27 cellular contexts compared by ENCODE assay signal in the genomic region with DNA sequence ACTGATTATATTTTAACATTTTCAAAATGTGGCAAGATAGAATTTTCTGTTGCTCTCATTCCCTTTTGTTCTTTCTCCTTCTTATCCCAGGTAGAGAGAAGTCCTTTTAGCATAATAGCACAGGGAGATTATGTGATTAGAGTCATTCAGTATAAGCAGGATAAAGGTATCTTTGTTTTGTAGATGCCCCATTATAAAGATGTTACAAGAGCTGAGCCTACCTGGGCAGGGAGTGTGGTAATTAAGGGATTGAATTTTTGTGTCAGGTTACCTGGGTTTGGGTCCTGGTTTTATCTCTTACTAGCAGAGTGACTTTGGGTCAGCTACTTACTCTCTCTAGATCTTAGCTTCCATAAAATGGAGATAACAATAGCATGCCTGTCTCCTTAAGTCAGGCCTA.
"Had no signal": no experiment of that assay in that cellular context is flagged by ENCODE, and none has a peak within 500 bp of the region (broad histone marks: within the 10 kb centered on the region; RNA-seq: fewer than 3 reads in every experiment).

No MANE protein-coding gene starts in this region.

- DNase-seq: cortex of kidney; effector memory CD8-positive, alpha-beta T cell; erythroblast; esophagus squamous epithelium; glutamatergic neuron; heart right ventricle; hippocampal formation; left ventricle myocardium superior; lower lobe of right lung; mucosa of descending colon; naive B cell; stimulated activated CD4-positive, alpha-beta T cell treated with anti-CD3 and anti-CD28 coated beads, Interleukin-12 subunit alpha, Interleukin-12 subunit beta, amount 100 ng/mL, for 4 hours; stimulated activated CD4-positive, alpha-beta T cell treated with anti-CD3 and anti-CD28 coated beads, Interleukin-1b, Interleukin-23, amount 100 ng/mL, for 48 hours; stimulated activated CD4-positive, alpha-beta T cell treated with anti-CD3 and anti-CD28 coated beads, Interleukin-4, amount 100 ng/mL, for 1 hour; stimulated activated CD8-positive, alpha-beta memory T cell treated with anti-CD3 and anti-CD28 coated beads, Interleukin-4, amount 100 ng/mL, for 48 hours; stimulated activated naive CD4-positive, alpha-beta T cell; stimulated activated naive CD8-positive, alpha-beta T cell treated with anti-CD3 and anti-CD28 coated beads, Interleukin-15, amount 100 ng/mL, for 72 hours; transverse colon had no signal

- H3K36me3 Mint-ChIP-seq: naive B cell; natural killer cell treated with Interleukin-12 subunit alpha and Interleukin-12 subunit beta and Interleukin-15 and Interleukin-18, amount 100 ng/mL, for 72 hours had no signal

- H3K9me3 ChIP-seq: esophagus squamous epithelium, heart right ventricle, lower lobe of right lung, mucosa of descending colon, prostate gland, right atrium auricular region, suprapubic skin, transverse colon, vagina had no signal

- H3K4me3 Mint-ChIP-seq: effector memory CD8-positive, alpha-beta T cell; naive B cell; natural killer cell treated with Interleukin-12 subunit alpha and Interleukin-12 subunit beta and Interleukin-15 and Interleukin-18, amount 100 ng/mL, for 72 hours; neural crest cell; stimulated activated naive CD8-positive, alpha-beta T cell treated with anti-CD3 and anti-CD28 coated beads, Interleukin-15, amount 100 ng/mL, for 72 hours had no signal

- H3K9me3 Mint-ChIP-seq: neural crest cell had no signal

- H3K27ac ChIP-seq: esophagus squamous epithelium, heart right ventricle, lower lobe of right lung, parathyroid adenoma, prostate gland, right atrium auricular region, suprapubic skin, transverse colon, vagina had no signal

- H3K4me3 ChIP-seq: esophagus squamous epithelium, heart right ventricle, lower lobe of right lung, mucosa of descending colon, prostate gland, right atrium auricular region, smooth muscle cell, suprapubic skin, transverse colon, vagina had no signal

- H3K27me3 ChIP-seq: esophagus squamous epithelium, heart right ventricle, right atrium auricular region, suprapubic skin, transverse colon, vagina had no signal

- H3K9ac ChIP-seq: parathyroid adenoma had no signal

- ATAC-seq: effector memory CD8-positive, alpha-beta T cell; heart right ventricle; left ventricle myocardium superior; lower lobe of right lung; mucosa of descending colon; natural killer cell treated with Interleukin-12 subunit alpha and Interleukin-12 subunit beta and Interleukin-15 and Interleukin-18, amount 100 ng/mL, for 72 hours; sciatic nerve; stimulated activated naive CD8-positive, alpha-beta T cell treated with anti-CD3 and anti-CD28 coated beads, Interleukin-15, amount 100 ng/mL, for 72 hours had no signal

- H3K27ac Mint-ChIP-seq: effector memory CD8-positive, alpha-beta T cell; naive B cell; natural killer cell treated with Interleukin-12 subunit alpha and Interleukin-12 subunit beta and Interleukin-15 and Interleukin-18, amount 100 ng/mL, for 72 hours; stimulated activated naive CD8-positive, alpha-beta T cell treated with anti-CD3 and anti-CD28 coated beads, Interleukin-15, amount 100 ng/mL, for 72 hours had no signal

- H3K4me1 Mint-ChIP-seq: naive B cell; neural crest cell; stimulated activated naive CD8-positive, alpha-beta T cell treated with anti-CD3 and anti-CD28 coated beads, Interleukin-15, amount 100 ng/mL, for 72 hours had no signal

- H3K27me3 Mint-ChIP-seq: effector memory CD8-positive, alpha-beta T cell; naive B cell; natural killer cell treated with Interleukin-12 subunit alpha and Interleukin-12 subunit beta and Interleukin-15 and Interleukin-18, amount 100 ng/mL, for 72 hours; stimulated activated naive CD8-positive, alpha-beta T cell treated with anti-CD3 and anti-CD28 coated beads, Interleukin-15, amount 100 ng/mL, for 72 hours had no signal

- H3K36me3 ChIP-seq: esophagus squamous epithelium, heart right ventricle, lower lobe of right lung, prostate gland, right atrium auricular region, suprapubic skin, transverse colon, vagina had no signal

- H3K4me1 ChIP-seq: esophagus squamous epithelium, heart right ventricle, lower lobe of right lung, parathyroid adenoma, prostate gland, right atrium auricular region, suprapubic skin, transverse colon, vagina had no signal
